Comparison of ENCODE assay signal across 26 cellular contexts in genomic region chr11:18741783-18742182, GRCh38. TPM values are rescaled to one million over a fixed set of nuclear protein-coding genes. Genes with fewer than 3 reads are reported as not detected.
"Had no signal": no experiment of that assay in that cellular context is flagged by ENCODE, and none has a peak within 500 bp of the region (broad histone marks: within the 10 kb centered on the region; RNA-seq: fewer than 3 reads in every experiment).

No MANE protein-coding gene starts in this region.

- DNase-seq: activated CD4-positive, alpha-beta memory T cell treated with anti-CD3 and anti-CD28 coated beads, Interleukin-2, amount 10 ng/mL, durations not matched to agents 7 days and 5 days; activated CD4-positive, alpha-beta T cell treated with anti-CD3 and anti-CD28 coated beads for 1 hour; activated CD4-positive, alpha-beta T cell treated with anti-CD3 and anti-CD28 coated beads, Interleukin-2, amount 10 ng/mL, durations not matched to agents 7 days and 5 days; activated CD8-positive, alpha-beta memory T cell treated with anti-CD3 and anti-CD28 coated beads, Interleukin-2, amount 50 U/mL, for 48 hours; activated gamma-delta T cell; activated naive CD4-positive, alpha-beta T cell treated with anti-CD3 and anti-CD28 coated beads, Interleukin-2, amount 10 ng/mL, durations not matched to agents 7 days and 5 days; activated naive CD8-positive, alpha-beta T cell treated with anti-CD3 and anti-CD28 coated beads, Interleukin-2, amount 10 ng/mL, durations not matched to agents 7 days and 5 days; activated T-cell treated with anti-CD3 and anti-CD28 coated beads, Interleukin-2, amount 50 U/mL, for 24 hours; left lung; lower lobe of right lung; mesenchymal stem cell; right cardiac atrium; spleen; stimulated activated naive CD8-positive, alpha-beta T cell treated with anti-CD3 and anti-CD28 coated beads, Interleukin-15, Interleukin-2, amounts not matched to agents 100 U/mL and 50 U/mL, for 24 hours; T1000; testis; trophoblast cell had no signal

- H3K27me3 Mint-ChIP-seq: activated CD4-positive, alpha-beta memory T cell treated with anti-CD3 and anti-CD28 coated beads, Interleukin-2, amount 10 ng/mL, durations not matched to agents 7 days and 5 days; activated T-cell treated with anti-CD3 and anti-CD28 coated beads, Interleukin-2, amount 50 U/mL, for 24 hours had no signal

- H3K36me3 Mint-ChIP-seq: activated naive CD4-positive, alpha-beta T cell treated with anti-CD3 and anti-CD28 coated beads, Interleukin-2, amount 10 ng/mL, durations not matched to agents 7 days and 5 days; activated naive CD8-positive, alpha-beta T cell treated with anti-CD3 and anti-CD28 coated beads, Interleukin-2, amount 10 ng/mL, durations not matched to agents 7 days and 5 days; brain; natural killer cell treated with Interleukin-12 subunit alpha and Interleukin-12 subunit beta and Interleukin-15 and Interleukin-18, amount 100 ng/mL, for 72 hours; WTC11 had no signal

- H3K9me3 ChIP-seq: ascending aorta, esophagus muscularis mucosa, left lung, lower lobe of right lung, spleen, testis had no signal

- H3K27me3 ChIP-seq: ascending aorta, cardiac muscle cell, left lung, spleen, testis had no signal

- ATAC-seq: left lung; lower lobe of right lung; right cardiac atrium; stimulated activated naive CD8-positive, alpha-beta T cell treated with anti-CD3 and anti-CD28 coated beads, Interleukin-15, Interleukin-2, amounts not matched to agents 100 U/mL and 50 U/mL, for 24 hours; WTC11 had no signal

- H3K27ac ChIP-seq: ascending aorta, cardiac muscle cell, esophagus muscularis mucosa, left lung, lower lobe of right lung, spleen, testis had no signal

- H3K4me3 Mint-ChIP-seq: activated CD4-positive, alpha-beta memory T cell treated with anti-CD3 and anti-CD28 coated beads, Interleukin-2, amount 10 ng/mL, durations not matched to agents 7 days and 5 days; activated CD4-positive, alpha-beta T cell treated with anti-CD3 and anti-CD28 coated beads, Interleukin-2, amount 10 ng/mL, durations not matched to agents 7 days and 5 days; activated naive CD4-positive, alpha-beta T cell treated with anti-CD3 and anti-CD28 coated beads, Interleukin-2, amount 10 ng/mL, durations not matched to agents 7 days and 5 days; activated naive CD8-positive, alpha-beta T cell treated with anti-CD3 and anti-CD28 coated beads, Interleukin-2, amount 10 ng/mL, durations not matched to agents 7 days and 5 days; activated T-cell treated with anti-CD3 and anti-CD28 coated beads, Interleukin-2, amount 50 U/mL, for 24 hours; brain; natural killer cell treated with Interleukin-12 subunit alpha and Interleukin-12 subunit beta and Interleukin-15 and Interleukin-18, amount 100 ng/mL, for 72 hours; WTC11 had no signal

- H3K36me3 ChIP-seq: ascending aorta, cardiac muscle cell, esophagus muscularis mucosa, left lung, lower lobe of right lung, spleen had no signal

- H3K4me1 ChIP-seq: ascending aorta, esophagus muscularis mucosa, left lung, lower lobe of right lung, spleen, testis had no signal

- H3K9me3 Mint-ChIP-seq: activated CD4-positive, alpha-beta memory T cell treated with anti-CD3 and anti-CD28 coated beads, Interleukin-2, amount 10 ng/mL, durations not matched to agents 7 days and 5 days; activated CD4-positive, alpha-beta T cell treated with anti-CD3 and anti-CD28 coated beads, Interleukin-2, amount 10 ng/mL, durations not matched to agents 7 days and 5 days; activated naive CD4-positive, alpha-beta T cell treated with anti-CD3 and anti-CD28 coated beads, Interleukin-2, amount 10 ng/mL, durations not matched to agents 7 days and 5 days; activated naive CD8-positive, alpha-beta T cell treated with anti-CD3 and anti-CD28 coated beads, Interleukin-2, amount 10 ng/mL, durations not matched to agents 7 days and 5 days; activated T-cell treated with anti-CD3 and anti-CD28 coated beads, Interleukin-2, amount 50 U/mL, for 24 hours; natural killer cell treated with Interleukin-12 subunit alpha and Interleukin-12 subunit beta and Interleukin-15 and Interleukin-18, amount 100 ng/mL, for 72 hours; WTC11 had no signal

- H3K27ac Mint-ChIP-seq: activated CD4-positive, alpha-beta memory T cell treated with anti-CD3 and anti-CD28 coated beads, Interleukin-2, amount 10 ng/mL, durations not matched to agents 7 days and 5 days; activated CD4-positive, alpha-beta T cell treated with anti-CD3 and anti-CD28 coated beads, Interleukin-2, amount 10 ng/mL, durations not matched to agents 7 days and 5 days; activated naive CD4-positive, alpha-beta T cell treated with anti-CD3 and anti-CD28 coated beads, Interleukin-2, amount 10 ng/mL, durations not matched to agents 7 days and 5 days; activated naive CD8-positive, alpha-beta T cell treated with anti-CD3 and anti-CD28 coated beads, Interleukin-2, amount 10 ng/mL, durations not matched to agents 7 days and 5 days; activated T-cell treated with anti-CD3 and anti-CD28 coated beads, Interleukin-2, amount 50 U/mL, for 24 hours; brain; natural killer cell treated with Interleukin-12 subunit alpha and Interleukin-12 subunit beta and Interleukin-15 and Interleukin-18, amount 100 ng/mL, for 72 hours; WTC11 had no signal

- H3K4me3 ChIP-seq: ascending aorta, cardiac muscle cell, esophagus muscularis mucosa, left lung, lower lobe of right lung, spleen, testis had no signal

- H3K4me1 Mint-ChIP-seq: activated CD4-positive, alpha-beta memory T cell treated with anti-CD3 and anti-CD28 coated beads, Interleukin-2, amount 10 ng/mL, durations not matched to agents 7 days and 5 days; activated CD4-positive, alpha-beta T cell treated with anti-CD3 and anti-CD28 coated beads, Interleukin-2, amount 10 ng/mL, durations not matched to agents 7 days and 5 days; activated naive CD4-positive, alpha-beta T cell treated with anti-CD3 and anti-CD28 coated beads, Interleukin-2, amount 10 ng/mL, durations not matched to agents 7 days and 5 days; brain; WTC11 had no signal

RNA-seq across cellular contexts. Expression of gene IGSF22, which starts 15.8 kb away (rescaled TPM):
- total RNA-seq: ascending aorta; frontal cortex; natural killer cell treated with Interleukin-12 subunit alpha and Interleukin-12 subunit beta and Interleukin-15 and Interleukin-18, amount 100 ng/mL, for 72 hours had no signal

RNA-seq across cellular contexts. Expression of gene PTPN5, which starts 49.8 kb away (rescaled TPM):
- total RNA-seq: activated CD4-positive, alpha-beta memory T cell treated with anti-CD3 and anti-CD28 coated beads, Interleukin-2, amount 10 ng/mL, durations not matched to agents 7 days and 5 days; activated CD4-positive, alpha-beta T cell treated with anti-CD3 and anti-CD28 coated beads, Interleukin-2, amount 10 ng/mL, durations not matched to agents 7 days and 5 days; activated naive CD8-positive, alpha-beta T cell treated with anti-CD3 and anti-CD28 coated beads, Interleukin-2, amount 10 ng/mL, durations not matched to agents 7 days and 5 days; mononuclear cell; myocyte; natural killer cell treated with Interleukin-12 subunit alpha and Interleukin-12 subunit beta and Interleukin-15 and Interleukin-18, amount 100 ng/mL, for 72 hours had no signal
